In the genomic region with DNA sequence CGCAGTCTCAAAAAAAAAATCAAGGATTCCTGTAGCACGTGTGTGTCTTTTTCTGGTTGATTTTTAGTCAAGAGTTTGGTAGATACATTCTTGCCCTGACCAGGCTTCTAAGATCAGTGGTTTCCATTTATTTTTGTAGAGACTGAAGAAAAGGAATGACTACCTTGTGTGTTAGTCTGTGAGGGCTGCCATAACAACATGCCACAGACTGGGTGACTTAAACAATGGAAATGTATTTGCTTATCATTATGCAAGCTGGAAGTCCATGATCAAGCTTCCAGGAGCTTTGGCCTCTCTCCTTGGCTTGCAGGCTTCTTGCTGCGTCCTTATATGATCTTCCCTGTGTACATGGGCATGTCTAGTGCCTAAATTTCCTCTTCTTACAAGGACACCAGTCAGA, we compare ENCODE assay signal across 23 cellular contexts.
"Had no signal": no experiment of that assay in that cellular context is flagged by ENCODE, and none has a peak within 500 bp of the region (broad histone marks: within the 10 kb centered on the region; RNA-seq: fewer than 3 reads in every experiment).

No MANE protein-coding gene starts in this region.

- ATAC-seq: activated CD8-positive, alpha-beta T cell treated with anti-CD3 and anti-CD28 coated beads, Interleukin-2, amount 10 ng/mL, durations not matched to agents 7 days and 5 days; left lobe of liver had no signal

- H3K79me2 ChIP-seq: hepatocyte had no signal

- H2AFZ ChIP-seq: hepatocyte had no signal

- H3K27ac Mint-ChIP-seq: activated CD8-positive, alpha-beta T cell treated with anti-CD3 and anti-CD28 coated beads, Interleukin-2, amount 10 ng/mL, durations not matched to agents 7 days and 5 days; activated naive CD8-positive, alpha-beta T cell treated with anti-CD3 and anti-CD28 coated beads, Interleukin-2, amount 10 ng/mL, durations not matched to agents 7 days and 5 days; activated T-cell treated with anti-CD3 and anti-CD28 coated beads, Interleukin-2, amount 50 U/mL, for 24 hours; activated T-helper 2 cell treated with anti-CD3 and anti-CD28 coated beads, Interferon-gamma antibody, Interleukin-2, Interleukin-4, amounts not matched to agents 10 μg/mL and 5 μg/mL and 100 μg/mL, durations not matched to agents 14 hours and 24 hours and 36 hours; brain; mesothelial cell of epicardium; nephron progenitor cell; stimulated activated naive CD8-positive, alpha-beta T cell treated with anti-CD3 and anti-CD28 coated beads, Interleukin-15, Interleukin-2, amounts not matched to agents 100 ng/mL and 50 ng/mL, for 24 hours had no signal

- H3K27me3 ChIP-seq: colonic mucosa, hepatocyte, tibial nerve had no signal

- H3K9me3 ChIP-seq: colonic mucosa, tibial nerve had no signal

- H3K9me3 Mint-ChIP-seq: activated naive CD8-positive, alpha-beta T cell treated with anti-CD3 and anti-CD28 coated beads, Interleukin-2, amount 10 ng/mL, durations not matched to agents 7 days and 5 days; activated T-cell treated with anti-CD3 and anti-CD28 coated beads, Interleukin-2, amount 50 U/mL, for 24 hours; activated T-helper 2 cell treated with anti-CD3 and anti-CD28 coated beads, Interferon-gamma antibody, Interleukin-2, Interleukin-4, amounts not matched to agents 10 μg/mL and 5 μg/mL and 100 μg/mL, durations not matched to agents 14 hours and 24 hours and 36 hours; central memory CD8-positive, alpha-beta T cell; mesothelial cell of epicardium; nephron progenitor cell; stimulated activated naive CD8-positive, alpha-beta T cell treated with anti-CD3 and anti-CD28 coated beads, Interleukin-15, Interleukin-2, amounts not matched to agents 100 ng/mL and 50 ng/mL, for 24 hours had no signal

- H3K27me3 Mint-ChIP-seq: brain had no signal

- H3K4me3 Mint-ChIP-seq: activated CD8-positive, alpha-beta T cell treated with anti-CD3 and anti-CD28 coated beads, Interleukin-2, amount 10 ng/mL, durations not matched to agents 7 days and 5 days; activated naive CD8-positive, alpha-beta T cell treated with anti-CD3 and anti-CD28 coated beads, Interleukin-2, amount 10 ng/mL, durations not matched to agents 7 days and 5 days; activated T-cell treated with anti-CD3 and anti-CD28 coated beads, Interleukin-2, amount 50 U/mL, for 24 hours; brain; central memory CD8-positive, alpha-beta T cell; mesothelial cell of epicardium; nephron progenitor cell; stimulated activated naive CD8-positive, alpha-beta T cell treated with anti-CD3 and anti-CD28 coated beads, Interleukin-15, Interleukin-2, amounts not matched to agents 100 ng/mL and 50 ng/mL, for 24 hours had no signal

- H3K27ac ChIP-seq: colonic mucosa, hepatocyte, tibial nerve had no signal

- H3K4me1 Mint-ChIP-seq: activated naive CD8-positive, alpha-beta T cell treated with anti-CD3 and anti-CD28 coated beads, Interleukin-2, amount 10 ng/mL, durations not matched to agents 7 days and 5 days; central memory CD8-positive, alpha-beta T cell had no signal

- H3K36me3 Mint-ChIP-seq: activated naive CD8-positive, alpha-beta T cell treated with anti-CD3 and anti-CD28 coated beads, Interleukin-2, amount 10 ng/mL, durations not matched to agents 7 days and 5 days; brain; mesothelial cell of epicardium had no signal

- DNase-seq: activated CD4-positive, alpha-beta T cell treated with anti-CD3 and anti-CD28 coated beads for 48 hours; activated CD4-positive, CD25-positive, alpha-beta regulatory T cell; activated CD8-positive, alpha-beta T cell treated with anti-CD3 and anti-CD28 coated beads, Interleukin-2, amount 10 ng/mL, durations not matched to agents 7 days and 5 days; activated naive CD4-positive, alpha-beta T cell treated with Interleukin-2 at 50 U/mL for 16 hours; activated naive CD8-positive, alpha-beta T cell treated with anti-CD3 and anti-CD28 coated beads, Interleukin-2, amount 10 ng/mL, durations not matched to agents 7 days and 5 days; activated T-cell treated with anti-CD3 and anti-CD28 coated beads, Interleukin-2, amount 50 U/mL, for 24 hours; amygdala; colonic mucosa; nephron progenitor cell; stimulated activated CD4-positive, alpha-beta T cell treated with anti-CD3 and anti-CD28 coated beads, Interleukin-12 subunit alpha, Interleukin-12 subunit beta, amount 100 ng/mL, for 4 hours; stimulated activated CD4-positive, alpha-beta T cell treated with anti-CD3 and anti-CD28 coated beads, Interleukin-1b, Interleukin-23, amount 100 ng/mL, for 48 hours; T1000 had no signal

- FAIRE-seq: keratinocyte, urothelium cell line had no signal

- H3K4me3 ChIP-seq: colonic mucosa, hepatocyte, lung, tibial nerve had no signal

- H3K36me3 ChIP-seq: colonic mucosa, tibial nerve had no signal

- H3K4me1 ChIP-seq: colonic mucosa had no signal

- H3K4me2 ChIP-seq: hepatocyte had no signal
